1 cellular context compared by ENCODE assay signal in the genomic region with DNA sequence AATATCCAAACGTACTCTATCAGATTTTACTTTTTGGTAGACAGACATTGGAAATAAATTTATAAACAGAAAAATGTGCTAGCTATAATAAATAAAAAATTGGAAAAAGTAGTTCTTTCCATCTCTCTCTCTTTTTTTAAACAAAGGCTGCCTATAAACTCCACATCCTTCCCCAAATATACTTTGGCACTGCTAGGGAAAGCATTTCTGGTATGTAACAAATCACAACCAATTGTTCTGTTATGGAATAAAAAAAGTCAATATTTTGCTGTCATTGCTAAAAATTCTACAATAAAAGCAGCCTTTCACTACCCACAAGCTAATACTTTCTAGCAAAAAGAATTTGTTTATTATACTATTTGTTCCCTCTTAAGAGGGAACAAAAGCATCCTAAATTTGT.
TF ChIP-seq lines count a peak whose summit lies in the region.

No MANE protein-coding gene starts in this region.

TF ChIP-seq in endothelial cell of umbilical vein, 7 proteins besides CTCF, POLR2A, EP300 and RAD21 (continued from another document):
- no peak for TF ChIP-seq POLR2AphosphoS5 (IDR thresholded peaks at IDR 0.05; ENCODE audit: insufficient read depth, low read depth, low read length)
- no peak for TF ChIP-seq JUN (IDR thresholded peaks at IDR 0.05; ENCODE audit: borderline replicate concordance, insufficient read depth, insufficient read length, low read depth)
